In genomic region chr19:10420444-10421239, GRCh38 we compare ENCODE assay signal across 8 cellular contexts. TPM values are rescaled to one million over a fixed set of nuclear protein-coding genes. Genes with fewer than 3 reads are reported as not detected.
DNase-seq lines count a peak whose midpoint lies in the region; ATAC-seq, FAIRE-seq and TF ChIP-seq lines count a peak whose summit lies in the region.

PDE4A (plus strand) TSS chr19:10420538; CDS start chr19:10420765, 227 bp downstream.

- peak; percentile 50 to 72 (median 69); a peak in 5 of 6 replicates for TF ChIP-seq CTCF in HCT116 (IDR thresholded peaks at IDR 0.05 in 2 of 3, conservative IDR thresholded peaks at IDR 0.05 in 1 of 3; ENCODE audit: borderline replicate concordance in 1 of 3, insufficient read depth in 1 of 3, low read depth in 2 of 3, low read length in 2 of 3)
- peak; percentile 46 for TF ChIP-seq CTCF in bronchial epithelial cell (IDR thresholded peaks at IDR 0.05; ENCODE audit: insufficient read depth, low read length, severe bottlenecking)

- H4K91ac ChIP-seq in mesenchymal stem cell (ENCODE audit: low read length): no peak within 1 kb of the TSS

- no peak within 1 kb of the TSS for H2AK5ac ChIP-seq in mesenchymal stem cell (ENCODE audit: low read length, severe bottlenecking)

- H3K36me3 ChIP-seq in BLaER1 (no peaks in the 10 kb centered on the region), HCT116 (ENCODE audit: control insufficient read depth in 1 of 2, insufficient read depth in 2 of 2, low read length in 2 of 2) (no peaks in the 10 kb centered on the region), bronchial epithelial cell (ENCODE audit: control insufficient read depth, insufficient read depth, low read length) (no peaks in the 10 kb centered on the region), mesenchymal stem cell (ENCODE audit: control insufficient read depth in 1 of 2, insufficient read depth in 2 of 2, low read depth in 1 of 2, low read length in 2 of 2) (no peaks in the 10 kb centered on the region), urinary bladder (ENCODE audit: insufficient read depth) (no peaks in the 10 kb centered on the region)

- H2BK120ac ChIP-seq in mesenchymal stem cell (ENCODE audit: low read depth, low read length): no peak within 1 kb of the TSS

- H3K4me2 ChIP-seq in BLaER1: peak within 1 kb of the TSS; percentile 97
- peak within 1 kb of the TSS; percentile 74 for H3K4me2 ChIP-seq in HCT116 (ENCODE audit: low read length)
- H3K4me2 ChIP-seq in mesenchymal stem cell (ENCODE audit: low read length, poor library complexity, severe bottlenecking): peak within 1 kb of the TSS; percentile 64

- H3K27ac ChIP-seq in BLaER1: peak within 1 kb of the TSS; percentile 95
- peak within 1 kb of the TSS; percentile 89 for H3K27ac ChIP-seq in HCT116 (ENCODE audit: low read depth, low read length)
- no peak within 1 kb of the TSS for H3K27ac ChIP-seq in mesenchymal stem cell (ENCODE audit: low read length, poor library complexity, severe bottlenecking)
- H3K27ac ChIP-seq in urinary bladder (ENCODE audit: low read depth): no peak within 1 kb of the TSS

- peak; percentile 11 for TF ChIP-seq POLR2A in HCT116 (IDR thresholded peaks at IDR 0.05; ENCODE audit: borderline replicate concordance, extremely low read depth, insufficient read depth, insufficient read length)

- no peaks in the 10 kb centered on the region for H3K9me2 ChIP-seq in HCT116 (ENCODE audit: insufficient read depth)

- no peak within 1 kb of the TSS for H2BK12ac ChIP-seq in mesenchymal stem cell (ENCODE audit: low read length in 2 of 2)

- no peak for TF ChIP-seq RAD21 in HCT116 (IDR thresholded peaks at IDR 0.05; ENCODE audit: low read depth)

- peaks cover 49% of the 10 kb centered on the region for H3K4me1 Mint-ChIP-seq in T-helper 17 cell

- H4K8ac ChIP-seq in mesenchymal stem cell (ENCODE audit: low read length): no peak within 1 kb of the TSS

- H4K20me1 ChIP-seq in BLaER1: peaks cover 64% of the 10 kb centered on the region
- H4K20me1 ChIP-seq in HCT116 (ENCODE audit: insufficient read depth): no peaks in the 10 kb centered on the region

- H3K4me3 Mint-ChIP-seq in T-helper 17 cell: peak within 1 kb of the TSS; percentile 93

- H3K4me1 ChIP-seq in BLaER1 (peaks cover 70% of the 10 kb centered on the region), HCT116 (ENCODE audit: control insufficient read depth in 1 of 2, insufficient read depth in 2 of 2, low read length in 2 of 2) (peaks cover 38 to 83% of the 10 kb centered on the region in 2 experiments), mesenchymal stem cell (ENCODE audit: control insufficient read depth, insufficient read depth, low read depth, low read length) (peaks cover 46% of the 10 kb centered on the region), urinary bladder (ENCODE audit: insufficient read depth) (peaks cover 1% of the 10 kb centered on the region)

- H3K79me2 ChIP-seq in HCT116 (ENCODE audit: insufficient read depth, low read length): peaks cover 30% of the 10 kb centered on the region

- CTCF ChIA-PET in HCT116 (lab: Charles Lee): interaction anchor here (1.2 kb wide), 1 partner anchor 11 kb away, joined by 4 read pairs; no protein-coding TSS in a partner anchor

- H3K27me3 ChIP-seq in BLaER1 (no peaks in the 10 kb centered on the region), HCT116 (ENCODE audit: insufficient read depth, low read length) (no peaks in the 10 kb centered on the region), bronchial epithelial cell (ENCODE audit: control insufficient read depth, insufficient read depth, low read length) (peaks cover 29% of the 10 kb centered on the region), mesenchymal stem cell (ENCODE audit: control insufficient read depth in 1 of 2, insufficient read depth in 1 of 2, low read length in 2 of 2) (peaks cover 79 to 84% of the 10 kb centered on the region in 2 experiments)

- no peak within 1 kb of the TSS for H3K4ac ChIP-seq in mesenchymal stem cell (ENCODE audit: low read depth in 1 of 2, low read length in 2 of 2)

- intact Hi-C loops in HCT116 (cut with micrococcal nuclease): no loop called here

- H3K9ac ChIP-seq in BLaER1 (peak within 1 kb of the TSS; percentile 92), HCT116 (ENCODE audit: low read length) (peak within 1 kb of the TSS; percentile 66), mesenchymal stem cell (ENCODE audit: low read length) (peak within 1 kb of the TSS; percentile 33)

- H3K27ac Mint-ChIP-seq in T-helper 17 cell: peak within 1 kb of the TSS; percentile 83

- H2AFZ ChIP-seq in HCT116 (ENCODE audit: low read depth, low read length, poor library complexity, severe bottlenecking) (no peak within 1 kb of the TSS), mesenchymal stem cell (ENCODE audit: low read depth, low read length) (no peak within 1 kb of the TSS)

- WGBS in mesenchymal stem cell: 1% methylated on average over 73 of the region's 104 CpGs
- under 1% methylated on average over 104 of the region's 104 CpGs for WGBS in urinary bladder

- H3K27me3 Mint-ChIP-seq in T-helper 17 cell: peaks cover 39% of the 10 kb centered on the region

- H3K9me3 ChIP-seq in BLaER1: no peaks in the 10 kb centered on the region
- no peaks in the 10 kb centered on the region for H3K9me3 ChIP-seq in HCT116 (ENCODE audit: control insufficient read depth in 1 of 2, insufficient read depth in 1 of 2, low read depth in 1 of 2, low read length in 2 of 2)
- no peaks in the 10 kb centered on the region for H3K9me3 ChIP-seq in T-helper 17 cell (ENCODE audit: control insufficient read depth, low read length, poor library complexity, severe bottlenecking)
- H3K9me3 ChIP-seq in mesenchymal stem cell (ENCODE audit: control insufficient read depth, low read length): no peaks in the 10 kb centered on the region

- peak within 1 kb of the TSS in 1 of 2 experiments; percentile 5 for H3K18ac ChIP-seq in mesenchymal stem cell (ENCODE audit: low read depth in 1 of 2, low read length in 2 of 2)

- H2BK15ac ChIP-seq in mesenchymal stem cell (ENCODE audit: low read depth, poor library complexity, severe bottlenecking): no peak within 1 kb of the TSS

- no peak within 1 kb of the TSS for H3K14ac ChIP-seq in mesenchymal stem cell (ENCODE audit: low read length in 2 of 2)

- no peak for FAIRE-seq in bronchial epithelial cell (lab: Jason Lieb, UNC)

- BruUV-seq in HCT116 (replicated peaks; lab: Mats Ljungman, UMichigan): no TSS peak

- RAD21 ChIA-PET in HCT116 (lab: Charles Lee; ENCODE audit: low non-redundant PET in 1 of 2, low total read pairs in 2 of 2, uncharacterized antibody in 2 of 2, unreplicated experiment in 2 of 2): no interaction called here

- H2BK5ac ChIP-seq in mesenchymal stem cell (ENCODE audit: low read depth, low read length, poor library complexity, severe bottlenecking): no peak within 1 kb of the TSS

- H3K4me3 ChIP-seq in BLaER1 (peak within 1 kb of the TSS; percentile 95), HCT116 (replicated peaks in 1 of 2; ENCODE audit: low read depth in 1 of 2, low read length in 2 of 2) (peak within 1 kb of the TSS; percentile 61 to 70), bronchial epithelial cell (ENCODE audit: low read depth, low read length) (peak within 1 kb of the TSS; percentile 27), mesenchymal stem cell (ENCODE audit: insufficient read depth in 1 of 2, low read depth in 1 of 2, low read length in 2 of 2) (peak within 1 kb of the TSS; percentile 44 to 52), urinary bladder (ENCODE audit: low read depth, low read length) (peak within 1 kb of the TSS; percentile 11)

- POLR2A ChIA-PET in HCT116 (lab: Charles Lee): interaction anchor here (0.5 to 1.8 kb wide), 2 partner anchors 11 to 131 kb away, joined by 3 to 4 read pairs; partner anchors contain the start of gene ICAM5

- H3K79me1 ChIP-seq in mesenchymal stem cell (replicated peaks; ENCODE audit: low read length, poor library complexity, severe bottlenecking): no peaks in the 10 kb centered on the region

- no peak within 1 kb of the TSS for H3K23ac ChIP-seq in mesenchymal stem cell (ENCODE audit: low read length in 2 of 2)

- DNase-seq in HCT116 (ENCODE audit: low read depth, low spot score) (no peak), T-helper 17 cell (peak in 2 of 3 donors; percentile 49 to 60), bronchial epithelial cell (ENCODE audit: low read depth) (no peak), mesenchymal stem cell (peak; percentile 46), COLO829 (ENCODE audit: low spot score) (no peak)

- peaks cover 6% of the 10 kb centered on the region for H3K36me3 Mint-ChIP-seq in T-helper 17 cell (ENCODE audit: low read depth)

- peak; percentile 22 for ATAC-seq in HCT116
- ATAC-seq in T-helper 17 cell: no peak
- no peak for ATAC-seq in GM21717 (IDR thresholded peaks at IDR 0.05; ENCODE audit: unreplicated experiment)

TF ChIP-seq in HCT116, 20 proteins besides CTCF, POLR2A, EP300 and RAD21 (continues in another document):
- TF ChIP-seq POLR2AphosphoS5 (IDR thresholded peaks at IDR 0.05; ENCODE audit: low read depth, low read length) (no peak), TCF7L2 (IDR thresholded peaks at IDR 0.05; ENCODE audit: borderline replicate concordance, extremely low read depth, insufficient read depth, insufficient read length) (peak; percentile 16), ZBTB33 (IDR thresholded peaks at IDR 0.05; ENCODE audit: extremely low read depth, insufficient replicate concordance, low read length) (no peak), FOSL1 (IDR thresholded peaks at IDR 0.05; ENCODE audit: low read depth) (no peak), EZH2phosphoT487 (IDR thresholded peaks at IDR 0.05; ENCODE audit: borderline replicate concordance) (no peak), ZFX (IDR thresholded peaks at IDR 0.05) (peak; percentile 51; the same call in 1 of the 2 replicates), JUND (IDR thresholded peaks at IDR 0.05) (no peak)

RNA-seq across cellular contexts. Expression of gene PDE4A, which starts in this region (rescaled TPM):
- total RNA-seq in HCT116 (2021; ENCODE audit: unreplicated experiment) (33.7 TPM), T-helper 17 cell (1 to 10 TPM; 5.7 to 9.5 TPM), bronchial epithelial cell (0.13 and 0.26 TPM in 2 replicates), urinary bladder (5.6 TPM)
- 23.3 and 25.2 TPM in 2 replicates for polyA plus RNA-seq in HCT116 (2012)
- polyA plus RNA-seq in mesenchymal stem cell (2013, experiment 1 of 2): 10.4 TPM
- polyA plus RNA-seq in mesenchymal stem cell (2013, experiment 2 of 2): 10.3 TPM
- 18.6 TPM for polyA plus RNA-seq in urinary bladder

Comparison
In these comparisons a context has a peak if more than half of its experiments do, and no peak if none do; other contexts are left out.
1. H3K27ac ChIP-seq: peak in BLaER1 (single experiment) and HCT116 (single experiment); none in mesenchymal stem cell (single experiment) and urinary bladder (single experiment).
2. H3K4me3 ChIP-seq: peak in every context shown above with its lines; median percentile 95 in BLaER1; 66 in HCT116; 48 in mesenchymal stem cell; 27 in bronchial epithelial cell; 11 in urinary bladder.
3. H3K9ac ChIP-seq: peak in every context shown above with its lines; median percentile 92 in BLaER1; 66 in HCT116; 33 in mesenchymal stem cell.
4. DNase-seq: peak in T-helper 17 cell (2 of 3) and mesenchymal stem cell (single experiment); none in HCT116 (single experiment), bronchial epithelial cell (single experiment) and COLO829 (single experiment).
5. Peak in every context shown above with its lines, with median percentiles within 50 percentile points of each other: H3K4me2 ChIP-seq.